ENCODE assay signal across 9 cellular contexts in genomic region chr12:49974231-49974675, GRCh38. TPM values are rescaled to one million over a fixed set of nuclear protein-coding genes. Genes with fewer than 3 reads are reported as not detected.
A peak's percentile ranks its signal among the peaks of the same experiment; 100 is the strongest.
DNase-seq lines count a peak whose midpoint lies in the region; TF ChIP-seq lines count a peak whose summit lies in the region.
"Had no signal": no experiment of that assay in that cellular context is flagged by ENCODE, and none has a peak within 500 bp of the region (broad histone marks: within the 10 kb centered on the region; RNA-seq: fewer than 3 reads in every experiment).

No MANE protein-coding gene starts in this region.

- H3K27ac ChIP-seq in tibial nerve: no peak overlapping the region

- TF ChIP-seq POLR2A in tibial nerve (IDR thresholded peaks at IDR 0.05): no peak

- no peak for TF ChIP-seq EP300 in tibial nerve (IDR thresholded peaks at IDR 0.05)

- H3K4me1 ChIP-seq in tibial nerve: peaks cover 0 to 35% (median 12%) of the 10 kb centered on the region in 4 donors

- DNase-seq in DMS 273 (lab: John Stamatoyannopoulos, UW; ENCODE audit: unreplicated experiment) (peak; percentile 43), DMS 273 treated with DMSO at 0.1 percent for 48 hours (lab: John Stamatoyannopoulos, UW) (no peak), cardiac fibroblast (ENCODE audit: low read depth in 2 of 2) (peak; percentile 73 to 83), kidney glomerular epithelial cell (lab: John Stamatoyannopoulos, UW) (peak; percentile 32), tibial nerve (ENCODE audit: low spot score in 2 of 2) (peak; percentile 41 to 51), NCI-H345 treated with DMSO at 0.1 percent for 48 hours (lab: John Stamatoyannopoulos, UW; ENCODE audit: unreplicated experiment) (no peak), NCI-H526 treated with DMSO at 0.1 percent for 48 hours (lab: John Stamatoyannopoulos, UW) (no peak), NCI-H1694 treated with DMSO at 0.1 percent for 48 hours (lab: John Stamatoyannopoulos, UW) (no peak)
- DNase-seq: KBM-7 had no signal

- H3K27me3 ChIP-seq in tibial nerve: no peaks in the 10 kb centered on the region

- H3K4me3 ChIP-seq in cardiac fibroblast (replicated peaks in 1 of 2; ENCODE audit: low read depth in 2 of 2, low read length in 2 of 2): no peak overlapping the region
- H3K4me3 ChIP-seq in tibial nerve: no peak overlapping the region

- 34 to 80% methylated on average over 1 to 14 of the region's 15 CpGs for WGBS in tibial nerve, 2 donors

- H3K9me3 ChIP-seq in tibial nerve: no peaks in the 10 kb centered on the region

- peak; percentile 79 for TF ChIP-seq CTCF in cardiac fibroblast (IDR thresholded peaks at IDR 0.05; ENCODE audit: low read depth, low read length)
- peak; percentile 30 to 60 (median 44) for TF ChIP-seq CTCF in tibial nerve (IDR thresholded peaks at IDR 0.05)

- no peaks in the 10 kb centered on the region for H3K36me3 ChIP-seq in tibial nerve

RNA-seq across cellular contexts. Expression of gene AQP6, which starts 1.5 kb away (rescaled TPM):
- under 1 TPM in 2 of 4 donors, not detected in 2; 0.39 to 0.63 TPM for total RNA-seq in tibial nerve

RNA-seq across cellular contexts. Expression of gene AQP5, which starts 12.6 kb away (rescaled TPM):
- under 1 TPM in 1 of 4 donors, not detected in 3; 0.21 TPM for total RNA-seq in tibial nerve

RNA-seq across cellular contexts. Expression of gene AQP2, which starts 23.7 kb away (rescaled TPM):
- total RNA-seq in tibial nerve: not detected

RNA-seq across cellular contexts. Expression of gene RACGAP1, which starts 51.0 kb away (rescaled TPM):
- 10 to 100 TPM in 2 of 4 donors, 1 to 10 TPM in 2; 6.3 to 15.1 (median 10.5) TPM for total RNA-seq in tibial nerve

Comparison
In these comparisons a context has a peak if more than half of its experiments do, and no peak if none do; other contexts are left out.
1. DNase-seq: peak in DMS 273 (single experiment), cardiac fibroblast (2 of 2), kidney glomerular epithelial cell (single experiment) and tibial nerve (2 of 2); none in DMS 273 treated with DMSO at 0.1 percent for 48 hours (single experiment), NCI-H345 treated with DMSO at 0.1 percent for 48 hours (single experiment), NCI-H526 treated with DMSO at 0.1 percent for 48 hours (single experiment) and NCI-H1694 treated with DMSO at 0.1 percent for 48 hours (single experiment).